8 cellular contexts compared by ENCODE assay signal in the genomic region with DNA sequence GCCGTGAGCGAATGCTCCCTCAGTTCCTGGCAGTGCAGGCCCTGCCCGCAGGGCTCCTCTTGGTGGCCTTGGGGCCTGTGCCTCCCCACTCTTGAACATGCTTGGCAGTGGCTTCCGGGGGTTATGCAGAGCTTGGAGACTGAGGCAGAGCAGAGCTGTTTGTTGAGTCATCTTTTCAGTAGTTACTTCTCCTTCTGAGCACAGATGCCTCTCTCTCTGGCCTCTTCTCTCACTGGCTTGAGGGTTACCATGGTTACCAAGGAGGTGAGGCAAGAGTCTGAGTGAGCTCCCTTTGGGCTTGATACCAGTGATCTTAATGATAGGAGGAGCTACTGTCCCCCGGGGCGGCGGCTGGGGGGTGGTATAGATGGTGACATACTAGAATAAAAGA.
DNase-seq lines count a peak whose midpoint lies in the region; ATAC-seq and TF ChIP-seq lines count a peak whose summit lies in the region.

No MANE protein-coding gene starts in this region.

- intact Hi-C loops in lower lobe of right lung (cut with DNase I): no loop called here

- ATAC-seq in HG03159 (IDR thresholded peaks at IDR 0.05; ENCODE audit: unreplicated experiment): peak; percentile 75
- ATAC-seq in lower lobe of right lung: peak; percentile 53 to 70
- ATAC-seq in GM19328 (IDR thresholded peaks at IDR 0.05; ENCODE audit: unreplicated experiment): no peak

- H3K4me3 ChIP-seq in lower lobe of right lung: no peak overlapping the region

- no peaks in the 10 kb centered on the region for H3K27me3 ChIP-seq in lower lobe of right lung (ENCODE audit: low read depth)

- H3K9me3 ChIP-seq in lower lobe of right lung: no peaks in the 10 kb centered on the region

- DNase-seq in EL (peak; percentile 65), amniotic stem cell (lab: John Stamatoyannopoulos, UW) (peak; percentile 30), lower lobe of right lung (no peak), OCI-M2 (lab: John Stamatoyannopoulos, UW; ENCODE audit: unreplicated experiment) (no peak), HuH-7.5 (ENCODE audit: low spot score) (no peak)
- no peak for DNase-seq in activated CD4-positive, alpha-beta T cell treated with anti-CD3 and anti-CD28 coated beads, Interleukin-2, amount 50 U/mL, for 1 hour

- peaks cover 48% of the 10 kb centered on the region for H3K4me1 ChIP-seq in lower lobe of right lung

- H3K27ac ChIP-seq in lower lobe of right lung: no peak overlapping the region

- TF ChIP-seq CTCF in lower lobe of right lung (IDR thresholded peaks at IDR 0.05): no peak

- peaks cover 13% of the 10 kb centered on the region for H3K36me3 ChIP-seq in lower lobe of right lung

Comparison
In these comparisons a context has a peak if more than half of its experiments do, and no peak if none do; other contexts are left out.
1. DNase-seq: peak in EL (single experiment) and amniotic stem cell (single experiment); none in lower lobe of right lung (single experiment), OCI-M2 (single experiment), activated CD4-positive, alpha-beta T cell treated with anti-CD3 and anti-CD28 coated beads, Interleukin-2, amount 50 U/mL, for 1 hour (single experiment) and HuH-7.5 (single experiment).